Comparison of ENCODE assay signal across 13 cellular contexts in genomic region chr18:46704189-46704588, GRCh38. TPM values are rescaled to one million over a fixed set of nuclear protein-coding genes. Genes with fewer than 3 reads are reported as not detected.
"Had no signal": no experiment of that assay in that cellular context is flagged by ENCODE, and none has a peak within 500 bp of the region (broad histone marks: within the 10 kb centered on the region; RNA-seq: fewer than 3 reads in every experiment).

No MANE protein-coding gene starts in this region.

- DNase-seq: GM23248, GOT3, H7, HFFc6, KBM-7 had no signal

- ATAC-seq: HCT116, HepG2 had no signal

- H3K9me3 ChIP-seq: HAP-1 had no signal

- H3K4me3 ChIP-seq: GM23248, HAP-1 had no signal

- H3K9ac ChIP-seq: GM23248, KMS-11 had no signal

- H3K36me3 ChIP-seq: HAP-1 had no signal

- H3K27ac ChIP-seq: GM23248, HL-60, KMS-11 had no signal

- H3K4me2 ChIP-seq: KMS-11 had no signal

- H3K4me1 ChIP-seq: HAP-1 had no signal

RNA-seq across cellular contexts. Expression of gene LOXHD1, which starts 47.2 kb away (rescaled TPM):
- total RNA-seq: GM23248, H4, HepG2, HFFc6, HT1080 had no signal
- polyA plus RNA-seq: GM23248, HepG2, IgD-negative memory B cell had no signal

RNA-seq across cellular contexts. Expression of gene ST8SIA5, which starts 52.7 kb away (rescaled TPM):
- total RNA-seq: GM23248, HT1080 had no signal
- polyA plus RNA-seq: GM23248, IgD-negative memory B cell had no signal
